Comparison of ENCODE assay signal across 21 cellular contexts in genomic region chr18:31227497-31228229, GRCh38.
"Had no signal": no experiment of that assay in that cellular context is flagged by ENCODE, and none has a peak within 500 bp of the region (broad histone marks: within the 10 kb centered on the region; RNA-seq: fewer than 3 reads in every experiment).

No MANE protein-coding gene starts in this region.

- FAIRE-seq: endothelial cell of umbilical vein, islet of Langerhans, TTC549 had no signal

- H3K36me3 ChIP-seq: adrenal gland, esophagus muscularis mucosa, ovary, sigmoid colon, stomach, upper lobe of left lung had no signal

- H3K4me1 ChIP-seq: adrenal gland, esophagus muscularis mucosa, sigmoid colon, stomach, upper lobe of left lung had no signal

- H3K27me3 ChIP-seq: adrenal gland, esophagus muscularis mucosa, ovary, sigmoid colon, stomach, upper lobe of left lung had no signal

- H3K27ac ChIP-seq: adrenal gland, esophagus muscularis mucosa, ovary, sigmoid colon, stomach, upper lobe of left lung had no signal

- DNase-seq: activated CD4-positive, alpha-beta T cell treated with anti-CD3 and anti-CD28 coated beads for 36 hours; activated CD4-positive, alpha-beta T cell treated with anti-CD3 and anti-CD28 coated beads, Interleukin-2, amount 50 U/mL, for 48 hours; activated gamma-delta T cell treated with Interleukin-2 at 50 U/mL for 16 hours; adrenal gland; dermis blood vessel endothelial cell; effector memory CD4-positive, alpha-beta T cell; hippocampal formation; left colon; mammary epithelial cell; ovary; sigmoid colon; stimulated activated CD4-positive, alpha-beta T cell treated with anti-CD3 and anti-CD28 coated beads, Interleukin-4, amount 100 ng/mL, for 24 hours; stomach; upper lobe of left lung had no signal

- H3K9me3 ChIP-seq: adrenal gland, esophagus muscularis mucosa, ovary, sigmoid colon, stomach, upper lobe of left lung had no signal

- H3K4me3 ChIP-seq: adrenal gland, esophagus muscularis mucosa, ovary, sigmoid colon, stomach, upper lobe of left lung had no signal

- ATAC-seq: activated CD4-positive, alpha-beta T cell treated with anti-CD3 and anti-CD28 coated beads for 36 hours; activated naive CD4-positive, alpha-beta T cell treated with anti-CD3 and anti-CD28 coated beads, Interleukin-2, amount 50 U/mL, for 72 hours; left colon; stimulated activated effector memory CD8-positive, alpha-beta T cell treated with anti-CD3 and anti-CD28 coated beads, Interleukin-12 subunit alpha, Interleukin-12 subunit beta, amount 100 ng/mL, for 72 hours; WTC11 had no signal
